10 cellular contexts compared by ENCODE assay signal in genomic region chr16:69481901-69482341, GRCh38. TPM values are rescaled to one million over a fixed set of nuclear protein-coding genes. Genes with fewer than 3 reads are reported as not detected.
A peak's percentile ranks its signal among the peaks of the same experiment; 100 is the strongest.
DNase-seq lines count a peak whose midpoint lies in the region; ATAC-seq and TF ChIP-seq lines count a peak whose summit lies in the region.
"Had no signal": no experiment of that assay in that cellular context is flagged by ENCODE, and none has a peak within 500 bp of the region (broad histone marks: within the 10 kb centered on the region; RNA-seq: fewer than 3 reads in every experiment).

No MANE protein-coding gene starts in this region.

- no peaks in the 10 kb centered on the region for H3K27me3 Mint-ChIP-seq in Calu3 (ENCODE audit: unreplicated experiment)

- H3K27ac ChIP-seq in gastrocnemius medialis = peak overlapping the region; percentile 76 to 89 (median 84)
- H3K27ac ChIP-seq: KMS-11 had no signal

- no peak overlapping the region for H3K27ac Mint-ChIP-seq in Calu3 (ENCODE audit: unreplicated experiment)

- ATAC-seq in left cardiac atrium (peak; percentile 95 to 97), gastrocnemius medialis (peak; percentile 93 to 97), HG02642 (IDR thresholded peaks at IDR 0.05; ENCODE audit: poor library complexity, unreplicated experiment) (no peak)

- H3K4me3 ChIP-seq in gastrocnemius medialis = peak overlapping the region; percentile 19 to 44 (median 37)

- in situ Hi-C loops in gastrocnemius medialis (cut with MboI; ENCODE audit: low sequenced_read_pairs in 4 of 4) = no loop called here

- no TSS peak for BruUV-seq in Calu3 (replicated peaks; lab: Mats Ljungman, UMichigan)

- CTCF ChIA-PET in Calu3 (lab: Charles Lee) = no interaction called here

- H3K36me3 Mint-ChIP-seq in Calu3 (ENCODE audit: insufficient read depth, unreplicated experiment) = no peaks in the 10 kb centered on the region

- TF ChIP-seq POLR2A in gastrocnemius medialis (IDR thresholded peaks at IDR 0.05) = no peak

- H3K4me3 Mint-ChIP-seq in Calu3 (ENCODE audit: low read depth, unreplicated experiment) = no peak overlapping the region

- H3K4me1 ChIP-seq in gastrocnemius medialis = peaks cover 17% of the 10 kb centered on the region in 2 donors

- intact Hi-C loops in left cardiac atrium (cut with DNase I) = loop anchor here (10.0 kb wide), 2 partner anchors 83 to 87 kb away; partner anchors contain the start of gene NFAT5 (in 1 of the 2)
- intact Hi-C loops in gastrocnemius medialis (cut with DNase I; ENCODE audit: low total_unique reads) = loop anchor here (1.0 to 2.0 kb wide), 2 partner anchors 58 to 85 kb away; partner anchors contain the start of gene CYB5B
- intact Hi-C loops in Calu3 (cut with micrococcal nuclease; ENCODE audit: unreplicated experiment) = no loop called here

- DNase-seq in GM03348 (ENCODE audit: low spot score) (peak; percentile 89), anterior cingulate cortex (lab: John Stamatoyannopoulos, UW) (peak in 51 of 58 donors; percentile 9 to 85 (median 64)), left cardiac atrium (peak; percentile 90), gastrocnemius medialis (peak; percentile 81 to 92), Calu3 (no peak), HPDE6-E6E7 (ENCODE audit: extremely low spot score) (no peak), GM10266 (ENCODE audit: extremely low spot score) (no peak)
- DNase-seq: activated effector memory CD4-positive, alpha-beta T cell treated with anti-CD3 and anti-CD28 coated beads, Interleukin-2, amount 50 U/mL, for 16 hours had no signal

- H3K9me3 ChIP-seq in gastrocnemius medialis = no peaks in the 10 kb centered on the region

- TF ChIP-seq CTCF in gastrocnemius medialis (IDR thresholded peaks at IDR 0.05 in 4 of 5, conservative IDR thresholded peaks at IDR 0.05 in 1 of 5) = peak in 1 of 5 experiments; percentile 33
- TF ChIP-seq CTCF in Calu3 (IDR thresholded peaks at IDR 0.05; ENCODE audit: unreplicated experiment) = no peak
- TF ChIP-seq CTCF in GM10266 (IDR thresholded peaks at IDR 0.05; ENCODE audit: control insufficient read depth, insufficient read depth, low read depth, missing control alignments) = no peak

- H3K36me3 ChIP-seq in gastrocnemius medialis = no peaks in the 10 kb centered on the region

- H3K9me3 Mint-ChIP-seq in Calu3 (ENCODE audit: low read depth, unreplicated experiment) = no peaks in the 10 kb centered on the region

- H3K27me3 ChIP-seq in gastrocnemius medialis = no peaks in the 10 kb centered on the region

- peaks cover 14% of the 10 kb centered on the region for H3K4me1 Mint-ChIP-seq in Calu3 (ENCODE audit: low read depth, unreplicated experiment)

RNA-seq across cellular contexts. Expression of gene CYB5B, which starts 57.5 kb away (rescaled TPM):
- 10 to 100 TPM; 60.8 to 62.0 TPM for total RNA-seq in left cardiac atrium
- total RNA-seq in gastrocnemius medialis = 10 to 100 TPM; 18.5 to 50.1 (median 26.3) TPM
- total RNA-seq in Calu3 (2022) = 177 and 179 TPM in 2 replicates

Comparison
In these comparisons a context has a peak if more than half of its experiments do, and no peak if none do; other contexts are left out.
1. DNase-seq: peak in GM03348 (single experiment), anterior cingulate cortex (51 of 58), left cardiac atrium (single experiment) and gastrocnemius medialis (2 of 2); none in Calu3 (single experiment), HPDE6-E6E7 (single experiment) and GM10266 (single experiment).